In the genomic region with DNA sequence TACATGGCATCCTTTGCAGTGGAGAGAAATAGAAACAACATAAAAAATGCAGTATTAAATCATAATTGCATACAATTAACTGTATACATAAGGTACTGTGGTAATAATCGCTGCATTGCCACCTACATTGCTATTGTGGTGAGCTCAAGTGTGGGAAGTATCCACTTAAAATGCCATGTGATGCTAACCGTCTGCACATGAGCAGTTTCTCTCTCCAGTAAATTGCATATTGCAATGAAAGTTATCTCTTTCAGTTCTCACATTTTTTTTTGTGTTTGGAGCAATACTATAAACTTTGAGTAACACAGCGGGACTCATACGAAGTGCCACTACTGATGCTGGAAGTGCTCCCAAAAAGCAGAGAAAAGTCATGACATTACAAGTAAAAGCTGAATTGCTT, we compare ENCODE assay signal across 18 cellular contexts.
"Had no signal": no experiment of that assay in that cellular context is flagged by ENCODE, and none has a peak within 500 bp of the region (broad histone marks: within the 10 kb centered on the region; RNA-seq: fewer than 3 reads in every experiment).

No MANE protein-coding gene starts in this region.

- ATAC-seq: activated CD8-positive, alpha-beta T cell treated with anti-CD3 and anti-CD28 coated beads, Interleukin-2, amount 10 ng/mL, durations not matched to agents 7 days and 5 days; foreskin keratinocyte; left colon; lower lobe of right lung; stimulated activated naive B cell treated with anti-CD40 and anti-IgM and Interleukin-4, amounts not matched to agents 10 μg/mL and 1 μg/mL and 100 μg/mL, for 72 hours had no signal

- H3K27me3 Mint-ChIP-seq: activated CD4-positive, alpha-beta T cell treated with anti-CD3 and anti-CD28 coated beads, Interleukin-2, amount 10 ng/mL, durations not matched to agents 24 days and 14 days; activated T-cell treated with anti-CD3 and anti-CD28 coated beads, Interleukin-2, amount 50 U/mL, for 24 hours had no signal

- H3K4me3 Mint-ChIP-seq: activated CD4-positive, alpha-beta T cell treated with anti-CD3 and anti-CD28 coated beads, Interleukin-2, amount 10 ng/mL, durations not matched to agents 24 days and 14 days; activated CD8-positive, alpha-beta T cell treated with anti-CD3 and anti-CD28 coated beads, Interleukin-2, amount 10 ng/mL, durations not matched to agents 7 days and 5 days; activated naive CD4-positive, alpha-beta T cell treated with anti-CD3 and anti-CD28 coated beads for 36 hours; activated T-cell treated with anti-CD3 and anti-CD28 coated beads, Interleukin-2, amount 50 U/mL, for 24 hours; nephron progenitor cell; stimulated activated naive B cell treated with anti-CD40 and anti-IgM and Interleukin-4, amounts not matched to agents 10 μg/mL and 1 μg/mL and 100 μg/mL, for 72 hours had no signal

- H3K27ac Mint-ChIP-seq: activated CD4-positive, alpha-beta T cell treated with anti-CD3 and anti-CD28 coated beads, Interleukin-2, amount 10 ng/mL, durations not matched to agents 24 days and 14 days; activated CD8-positive, alpha-beta T cell treated with anti-CD3 and anti-CD28 coated beads, Interleukin-2, amount 10 ng/mL, durations not matched to agents 7 days and 5 days; activated naive CD4-positive, alpha-beta T cell treated with anti-CD3 and anti-CD28 coated beads for 36 hours; activated T-cell treated with anti-CD3 and anti-CD28 coated beads, Interleukin-2, amount 50 U/mL, for 24 hours; activated T-helper 2 cell treated with anti-CD3 and anti-CD28 coated beads, Interferon-gamma antibody, Interleukin-2, Interleukin-4, amounts not matched to agents 10 μg/mL and 5 μg/mL and 100 μg/mL, durations not matched to agents 14 hours and 24 hours and 36 hours; nephron progenitor cell; stimulated activated naive B cell treated with anti-CD40 and anti-IgM and Interleukin-4, amounts not matched to agents 10 μg/mL and 1 μg/mL and 100 μg/mL, for 72 hours had no signal

- DNase-seq: activated CD4-positive, alpha-beta T cell treated with anti-CD3 and anti-CD28 coated beads, Interleukin-2, amount 10 ng/mL, durations not matched to agents 24 days and 14 days; activated CD8-positive, alpha-beta T cell treated with anti-CD3 and anti-CD28 coated beads, Interleukin-2, amount 10 ng/mL, durations not matched to agents 7 days and 5 days; activated naive CD4-positive, alpha-beta T cell treated with anti-CD3 and anti-CD28 coated beads for 36 hours; activated T-cell treated with anti-CD3 and anti-CD28 coated beads, Interleukin-2, amount 50 U/mL, for 24 hours; anterior cingulate cortex; brain microvascular endothelial cell; central memory CD4-positive, alpha-beta T cell; dorsolateral prefrontal cortex; foreskin keratinocyte; left colon; lower lobe of right lung; midbrain; nephron progenitor cell; nucleus accumbens; sigmoid colon; stimulated activated naive B cell treated with anti-CD40 and anti-IgM and Interleukin-4, amounts not matched to agents 10 μg/mL and 1 μg/mL and 100 μg/mL, for 72 hours; upper lobe of left lung had no signal
